Comparison of ENCODE assay signal across 8 cellular contexts in genomic region chr11:15258433-15259350, GRCh38.
DNase-seq lines count a peak whose midpoint lies in the region; ATAC-seq and TF ChIP-seq lines count a peak whose summit lies in the region.

No MANE protein-coding gene starts in this region.

- no peak overlapping the region for H3K27ac Mint-ChIP-seq in activated CD4-positive, alpha-beta memory T cell treated with anti-CD3 and anti-CD28 coated beads, Interleukin-2, amount 10 ng/mL, durations not matched to agents 7 days and 5 days

- in situ Hi-C loops in gastrocnemius medialis (cut with MboI; ENCODE audit: low sequenced_read_pairs in 4 of 4), result no loop called here

- no peak for TF ChIP-seq POLR2A in gastrocnemius medialis (IDR thresholded peaks at IDR 0.05)

- H3K4me1 Mint-ChIP-seq in activated CD4-positive, alpha-beta memory T cell treated with anti-CD3 and anti-CD28 coated beads, Interleukin-2, amount 10 ng/mL, durations not matched to agents 7 days and 5 days, result no peaks in the 10 kb centered on the region

- POLR2A ChIA-PET in activated CD4-positive, alpha-beta memory T cell treated with anti-CD3 and anti-CD28 coated beads, Interleukin-2, amount 10 ng/mL, durations not matched to agents 7 days and 5 days (lab: Charles Lee), result no interaction called here

- intact Hi-C loops in gastrocnemius medialis (cut with DNase I; ENCODE audit: low total_unique reads), result no loop called here

- no peaks in the 10 kb centered on the region for H3K36me3 Mint-ChIP-seq in activated CD4-positive, alpha-beta memory T cell treated with anti-CD3 and anti-CD28 coated beads, Interleukin-2, amount 10 ng/mL, durations not matched to agents 7 days and 5 days (ENCODE audit: low read depth)

- no peak overlapping the region for H3K4me3 Mint-ChIP-seq in activated CD4-positive, alpha-beta memory T cell treated with anti-CD3 and anti-CD28 coated beads, Interleukin-2, amount 10 ng/mL, durations not matched to agents 7 days and 5 days

- no peaks in the 10 kb centered on the region for H3K9me3 Mint-ChIP-seq in activated CD4-positive, alpha-beta memory T cell treated with anti-CD3 and anti-CD28 coated beads, Interleukin-2, amount 10 ng/mL, durations not matched to agents 7 days and 5 days

- H3K9me3 ChIP-seq in gastrocnemius medialis, result no peaks in the 10 kb centered on the region

- no peaks in the 10 kb centered on the region for H3K27me3 ChIP-seq in gastrocnemius medialis

- no peaks in the 10 kb centered on the region for H3K36me3 ChIP-seq in gastrocnemius medialis

- peak; percentile 94 for DNase-seq in DMS53 (lab: John Stamatoyannopoulos, UW)
- DNase-seq in NCI-H69 (lab: John Stamatoyannopoulos, UW), result peak; percentile 87
- DNase-seq in foreskin fibroblast, result peak; percentile 20 to 54
- no peak for DNase-seq in gastrocnemius medialis
- DNase-seq in activated CD4-positive, alpha-beta memory T cell treated with anti-CD3 and anti-CD28 coated beads, Interleukin-2, amount 10 ng/mL, durations not matched to agents 7 days and 5 days, result no peak
- no peak for DNase-seq in cortex of kidney (lab: John Stamatoyannopoulos, UW)
- DNase-seq in activated CD4-positive, alpha-beta T cell treated with anti-CD3 and anti-CD28 coated beads for 48 hours, result no peak

- peaks cover 6% of the 10 kb centered on the region for H3K27me3 Mint-ChIP-seq in activated CD4-positive, alpha-beta memory T cell treated with anti-CD3 and anti-CD28 coated beads, Interleukin-2, amount 10 ng/mL, durations not matched to agents 7 days and 5 days

- CTCF ChIA-PET in activated CD4-positive, alpha-beta memory T cell treated with anti-CD3 and anti-CD28 coated beads, Interleukin-2, amount 10 ng/mL, durations not matched to agents 7 days and 5 days (lab: Charles Lee), result no interaction called here

- ATAC-seq in HG02938 (IDR thresholded peaks at IDR 0.05; ENCODE audit: unreplicated experiment) (peak; percentile 75), gastrocnemius medialis (no peak)

- no peak overlapping the region for H3K27ac ChIP-seq in gastrocnemius medialis

- H3K4me1 ChIP-seq in gastrocnemius medialis, result no peaks in the 10 kb centered on the region

- TF ChIP-seq CTCF in foreskin fibroblast (IDR thresholded peaks at IDR 0.05; ENCODE audit: low read depth, low read length), result no peak
- TF ChIP-seq CTCF in gastrocnemius medialis (IDR thresholded peaks at IDR 0.05 in 4 of 5, conservative IDR thresholded peaks at IDR 0.05 in 1 of 5), result no peak

- no peak overlapping the region for H3K4me3 ChIP-seq in foreskin fibroblast (ENCODE audit: low read depth in 1 of 2, low read length in 2 of 2)
- no peak overlapping the region for H3K4me3 ChIP-seq in gastrocnemius medialis

Comparison
In these comparisons a context has a peak if more than half of its experiments do, and no peak if none do; other contexts are left out.
1. DNase-seq: peak in DMS53 (single experiment), NCI-H69 (single experiment) and foreskin fibroblast (2 of 2); none in gastrocnemius medialis (0 of 2), activated CD4-positive, alpha-beta memory T cell treated with anti-CD3 and anti-CD28 coated beads, Interleukin-2, amount 10 ng/mL, durations not matched to agents 7 days and 5 days (single experiment), cortex of kidney (single experiment) and activated CD4-positive, alpha-beta T cell treated with anti-CD3 and anti-CD28 coated beads for 48 hours (single experiment).